Comparison of ENCODE assay signal across 8 cellular contexts in the genomic region with DNA sequence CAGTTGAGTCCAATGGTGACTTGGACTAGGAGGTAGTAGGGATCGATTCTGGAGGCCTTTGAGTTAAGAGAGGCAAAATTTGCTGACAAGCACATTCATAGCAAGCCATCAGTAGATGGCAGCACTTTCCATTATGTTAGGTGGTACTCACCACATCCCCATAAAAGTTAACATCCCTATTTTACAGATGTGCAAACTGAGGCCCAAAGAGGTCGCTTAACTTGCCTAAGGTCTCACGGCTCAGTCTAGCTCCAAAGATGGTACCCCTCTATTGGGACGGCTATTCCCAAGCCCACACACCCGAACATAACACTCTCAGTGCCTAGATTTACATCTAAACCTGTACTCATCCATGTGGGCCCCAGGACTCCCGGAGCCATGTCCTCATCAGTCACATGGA. TPM values are rescaled to one million over a fixed set of nuclear protein-coding genes. Genes with fewer than 3 reads are reported as not detected.
A peak's percentile ranks its signal among the peaks of the same experiment; 100 is the strongest.
DNase-seq lines count a peak whose midpoint lies in the region; ATAC-seq and TF ChIP-seq lines count a peak whose summit lies in the region.

No MANE protein-coding gene starts in this region.

- intact Hi-C loops in A673 (cut with micrococcal nuclease; ENCODE audit: unreplicated experiment) (no loop called here), aorta (cut with DNase I) (no loop called here)

- H3K4me3 ChIP-seq in A673 (ENCODE audit: low read depth, low read length, poor library complexity, severe bottlenecking) (no peak overlapping the region), GM06990 (replicated peaks; ENCODE audit: low read depth, low read length) (no peak overlapping the region), aorta (ENCODE audit: low read length in 2 of 2) (no peak overlapping the region)

- TF ChIP-seq CTCF in A673 (conservative IDR thresholded peaks at IDR 0.05; ENCODE audit: low read depth, low read length) (peak; percentile 52), GM06990 (IDR thresholded peaks at IDR 0.05; ENCODE audit: insufficient read depth, low read length, poor library complexity, severe bottlenecking) (peak; percentile 53)

- ATAC-seq in aorta (ENCODE audit: low FRiP score): no peak

- 83 to 86% methylated on average over 6 of the region's 6 CpGs for WGBS in aorta, 2 donors

- no TSS peak for BruUV-seq in A673 (replicated peaks; lab: Mats Ljungman, UMichigan)

- CTCF ChIA-PET in A673 (lab: Charles Lee): no interaction called here

- H3K36me3 ChIP-seq in A673 (ENCODE audit: insufficient read depth, low read length, poor library complexity, severe bottlenecking): no peaks in the 10 kb centered on the region
- no peaks in the 10 kb centered on the region for H3K36me3 ChIP-seq in GM06990 (ENCODE audit: control insufficient read depth, insufficient read depth, low read length)
- no peaks in the 10 kb centered on the region for H3K36me3 ChIP-seq in aorta (ENCODE audit: control insufficient read depth in 1 of 2, insufficient read depth in 2 of 2, low read length in 1 of 2)

- DNase-seq in A673 (ENCODE audit: low spot score) (no peak), GM06990 (ENCODE audit: extremely low read depth, insufficient read length) (no peak), RKO (ENCODE audit: low spot score) (peak; percentile 73), fibroblast of peridontal ligament (ENCODE audit: extremely low read depth) (peak; percentile 60), HK-2 (ENCODE audit: unreplicated experiment) (no peak), aorta (no peak), cerebellar nuclear complex (lab: John Stamatoyannopoulos, UW) (no peak), SK-N-DZ (ENCODE audit: low spot score) (no peak)

- H3K27me3 ChIP-seq in A673 (replicated peaks; ENCODE audit: insufficient read depth, low read depth, low read length, poor library complexity) (no peaks in the 10 kb centered on the region), GM06990 (replicated peaks; ENCODE audit: control insufficient read depth, insufficient read depth, low read length) (no peaks in the 10 kb centered on the region), aorta (ENCODE audit: control insufficient read depth in 1 of 2, insufficient read depth in 2 of 2, low read length in 1 of 2) (no peaks in the 10 kb centered on the region)

- H3K27ac ChIP-seq in A673 (ENCODE audit: low read depth, low read length, poor library complexity, severe bottlenecking): no peak overlapping the region
- no peak overlapping the region for H3K27ac ChIP-seq in aorta (ENCODE audit: low read depth in 1 of 2, low read length in 2 of 2)

- H3K9me3 ChIP-seq in A673 (ENCODE audit: low read depth, low read length, poor library complexity, severe bottlenecking): no peaks in the 10 kb centered on the region
- H3K9me3 ChIP-seq in aorta (ENCODE audit: control insufficient read depth, low read length): no peaks in the 10 kb centered on the region

- peaks cover 16% of the 10 kb centered on the region for H3K4me1 ChIP-seq in A673 (ENCODE audit: insufficient read depth, low read length, poor library complexity, severe bottlenecking)
- H3K4me1 ChIP-seq in aorta (ENCODE audit: control insufficient read depth in 1 of 2, insufficient read depth in 2 of 2, low read length in 2 of 2): no peaks in the 10 kb centered on the region

- POLR2A ChIA-PET in A673 (lab: Charles Lee; ENCODE audit: low non-redundant PET): no interaction called here

RNA-seq across cellular contexts. Expression of gene FOSB, which starts 21.5 kb away (rescaled TPM):
- total RNA-seq in A673 (2021): 1.0 and 1.9 TPM in 2 replicates
- total RNA-seq in aorta: 100 to 1,000 TPM in 1 of 2 donors, 1 to 10 TPM in 1; 3.1 to 754 TPM
- polyA plus RNA-seq in aorta: 100 to 1,000 TPM in 1 of 2 donors, 10 to 100 TPM in 1; 18.4 to 105 TPM
- not detected in 2 replicates for polyA plus RNA-seq in SK-N-DZ (2014; cell fraction: cytosol; rRNA removed)
- not detected in 2 replicates for polyA plus RNA-seq in SK-N-DZ (2014; cell fraction: nucleus; rRNA removed)

RNA-seq across cellular contexts. Expression of gene ERCC1, which starts 22.6 kb away (rescaled TPM):
- total RNA-seq in A673 (2021) (158 and 165 TPM in 2 replicates), aorta (10 to 100 TPM; 61.4 to 69.9 TPM)
- polyA plus RNA-seq in aorta: 10 to 100 TPM; 44.5 to 81.7 TPM
- 85.0 and 101 TPM in 2 replicates for polyA plus RNA-seq in SK-N-DZ (2014; cell fraction: cytosol; rRNA removed)
- 66.4 and 73.4 TPM in 2 replicates for polyA plus RNA-seq in SK-N-DZ (2014; cell fraction: nucleus; rRNA removed)

RNA-seq across cellular contexts. Expression of gene POLR1G, which starts 39.9 kb away (rescaled TPM):
- 23.2 and 30.1 TPM in 2 replicates for total RNA-seq in A673 (2021)
- 1 to 10 TPM; 3.5 to 3.9 TPM for total RNA-seq in aorta
- 1 to 10 TPM; 1.9 to 3.6 TPM for polyA plus RNA-seq in aorta
- 13.2 and 16.8 TPM in 2 replicates for polyA plus RNA-seq in SK-N-DZ (2014; cell fraction: cytosol; rRNA removed)
- polyA plus RNA-seq in SK-N-DZ (2014; cell fraction: nucleus; rRNA removed): 4.0 and 7.9 TPM in 2 replicates

RNA-seq across cellular contexts. Expression of gene PPP1R13L, which starts 41.4 kb away (rescaled TPM):
- total RNA-seq in A673 (2021): 5.5 and 8.1 TPM in 2 replicates
- total RNA-seq in aorta: 10 to 100 TPM; 64.2 to 76.5 TPM
- polyA plus RNA-seq in aorta: 100 to 1,000 TPM in 1 of 2 donors, 10 to 100 TPM in 1; 11.1 to 153 TPM
- polyA plus RNA-seq in SK-N-DZ (2014; cell fraction: cytosol; rRNA removed): 1.1 and 2.6 TPM in 2 replicates
- 0.90 and 1.7 TPM in 2 replicates for polyA plus RNA-seq in SK-N-DZ (2014; cell fraction: nucleus; rRNA removed)

RNA-seq across cellular contexts. Expression of gene RTN2, which starts 50.6 kb away (rescaled TPM):
- total RNA-seq in A673 (2021): 6.6 and 9.1 TPM in 2 replicates
- total RNA-seq in aorta: 10 to 100 TPM in 1 of 2 donors, 1 to 10 TPM in 1; 8.1 to 11.6 TPM
- 10 to 100 TPM in 1 of 2 donors, 1 to 10 TPM in 1; 7.0 to 13.1 TPM for polyA plus RNA-seq in aorta
- 35.2 and 50.4 TPM in 2 replicates for polyA plus RNA-seq in SK-N-DZ (2014; cell fraction: cytosol; rRNA removed)
- 33.0 and 40.4 TPM in 2 replicates for polyA plus RNA-seq in SK-N-DZ (2014; cell fraction: nucleus; rRNA removed)

Comparison
In these comparisons a context has a peak if more than half of its experiments do, and no peak if none do; other contexts are left out.
1. DNase-seq: peak in RKO (single experiment) and fibroblast of peridontal ligament (single experiment); none in A673 (single experiment), GM06990 (single experiment), HK-2 (single experiment), aorta (0 of 2), cerebellar nuclear complex (0 of 2) and SK-N-DZ (single experiment).